Comparison of ENCODE assay signal across 9 cellular contexts in the genomic region with DNA sequence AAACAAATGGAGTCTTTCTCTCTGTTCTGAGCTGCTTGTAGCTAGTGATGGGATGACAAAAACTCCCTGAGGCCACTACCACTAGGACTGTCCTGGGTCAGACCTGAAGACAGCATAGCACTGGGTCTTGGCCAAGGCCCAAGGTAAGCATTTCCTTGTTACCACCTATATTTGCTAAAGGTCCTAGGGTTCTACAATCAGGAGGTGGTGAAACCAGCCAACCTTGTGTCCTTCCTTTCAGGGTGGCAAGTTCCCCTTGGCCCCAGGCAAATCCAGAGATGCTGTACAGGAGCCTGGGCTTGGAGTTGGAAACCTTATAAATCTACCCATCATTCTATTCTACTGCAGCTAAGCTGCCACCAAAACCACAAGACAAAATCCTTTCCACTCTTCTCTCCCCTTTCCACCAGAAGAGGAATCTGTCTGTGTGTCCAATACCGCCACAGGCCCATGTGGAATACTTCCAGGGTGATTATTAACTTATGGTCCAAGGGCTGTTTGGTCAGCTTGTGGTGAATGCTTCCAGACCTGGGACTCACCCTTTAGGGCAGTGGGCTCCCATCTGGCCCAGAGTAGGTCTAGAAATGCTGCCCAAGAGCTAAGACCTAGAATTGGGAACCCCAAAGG. TPM values are rescaled to one million over a fixed set of nuclear protein-coding genes. Genes with fewer than 3 reads are reported as not detected.
"Had no signal": no experiment of that assay in that cellular context is flagged by ENCODE, and none has a peak within 500 bp of the region (broad histone marks: within the 10 kb centered on the region; RNA-seq: fewer than 3 reads in every experiment).

No MANE protein-coding gene starts in this region.

- H3K4me3 ChIP-seq: GM12878 had no signal

- FAIRE-seq: G401.6, GM12878, GM12891, GM12892, GM18507, GM19239 had no signal

- ATAC-seq: GM12878 had no signal

- DNase-seq: GDM1, GF-D8 had no signal

RNA-seq across cellular contexts. Expression of gene SLC22A25, which starts 16.8 kb away (rescaled TPM):
- total RNA-seq: G401, GM12878 had no signal
- polyA plus RNA-seq: GM12878 had no signal
